12 cellular contexts compared by ENCODE assay signal in the genomic region with DNA sequence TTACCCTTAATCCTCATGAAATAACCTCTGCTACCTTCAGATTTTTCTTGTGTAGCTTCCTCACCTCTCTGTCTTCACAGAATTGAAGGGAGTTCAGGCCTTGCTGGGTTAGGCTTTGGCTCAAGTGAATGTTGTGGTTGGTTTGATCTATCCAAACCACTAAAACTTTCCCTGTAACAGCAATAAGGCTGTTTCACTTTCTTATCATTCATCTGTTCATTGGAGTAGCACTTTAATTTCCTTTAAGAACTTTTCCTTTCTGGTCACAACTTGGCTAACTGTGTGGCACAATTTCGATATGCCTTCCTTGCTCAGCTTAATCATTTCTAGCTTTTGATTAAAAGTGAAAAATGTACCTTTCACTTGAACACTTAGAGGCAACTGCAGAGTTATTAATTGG.
DNase-seq lines count a peak whose midpoint lies in the region; ATAC-seq, FAIRE-seq and TF ChIP-seq lines count a peak whose summit lies in the region.
"Had no signal": no experiment of that assay in that cellular context is flagged by ENCODE, and none has a peak within 500 bp of the region (broad histone marks: within the 10 kb centered on the region; RNA-seq: fewer than 3 reads in every experiment).

No MANE protein-coding gene starts in this region.

- no peak for TF ChIP-seq CTCF in type B pancreatic cell (conservative IDR thresholded peaks at IDR 0.05)

- intact Hi-C loops in activated naive CD4-positive, alpha-beta T cell treated with anti-CD3 and anti-CD28 coated beads for 36 hours (cut with micrococcal nuclease): loop anchor here (1.0 to 2.0 kb wide), 5 partner anchors 8 to 433 kb away; no protein-coding TSS in a partner anchor

- H3K9me3 Mint-ChIP-seq in activated naive CD4-positive, alpha-beta T cell treated with anti-CD3 and anti-CD28 coated beads for 36 hours: no peaks in the 10 kb centered on the region
- no peaks in the 10 kb centered on the region for H3K9me3 Mint-ChIP-seq in activated T-helper 17 cell treated with anti-CD3 and anti-CD28 coated beads, Interleukin-2, amount 50 U/mL, for 72 hours
- no peaks in the 10 kb centered on the region for H3K9me3 Mint-ChIP-seq in stimulated activated effector memory CD8-positive, alpha-beta T cell treated with anti-CD3 and anti-CD28 coated beads, Interleukin-12 subunit alpha, Interleukin-12 subunit beta, amount 100 ng/mL, for 72 hours
- H3K9me3 Mint-ChIP-seq in type B pancreatic cell: no peaks in the 10 kb centered on the region

- H3K4me1 Mint-ChIP-seq in activated naive CD4-positive, alpha-beta T cell treated with anti-CD3 and anti-CD28 coated beads for 36 hours (ENCODE audit: low read depth): peaks cover 33% of the 10 kb centered on the region
- H3K4me1 Mint-ChIP-seq in activated T-helper 17 cell treated with anti-CD3 and anti-CD28 coated beads, Interleukin-2, amount 50 U/mL, for 72 hours: no peaks in the 10 kb centered on the region
- peaks cover 11% of the 10 kb centered on the region for H3K4me1 Mint-ChIP-seq in stimulated activated effector memory CD8-positive, alpha-beta T cell treated with anti-CD3 and anti-CD28 coated beads, Interleukin-12 subunit alpha, Interleukin-12 subunit beta, amount 100 ng/mL, for 72 hours
- peaks cover 3% of the 10 kb centered on the region for H3K4me1 Mint-ChIP-seq in type B pancreatic cell (ENCODE audit: unreplicated experiment)

- no peaks in the 10 kb centered on the region for H3K27me3 Mint-ChIP-seq in activated naive CD4-positive, alpha-beta T cell treated with anti-CD3 and anti-CD28 coated beads for 36 hours (ENCODE audit: low read depth)
- no peaks in the 10 kb centered on the region for H3K27me3 Mint-ChIP-seq in activated T-helper 17 cell treated with anti-CD3 and anti-CD28 coated beads, Interleukin-2, amount 50 U/mL, for 72 hours
- H3K27me3 Mint-ChIP-seq in type B pancreatic cell: no peaks in the 10 kb centered on the region
- H3K27me3 Mint-ChIP-seq: progenitor cell of endocrine pancreas had no signal

- H3K27ac Mint-ChIP-seq in activated naive CD4-positive, alpha-beta T cell treated with anti-CD3 and anti-CD28 coated beads for 36 hours: peak overlapping the region; percentile 77
- no peak overlapping the region for H3K27ac Mint-ChIP-seq in activated T-helper 17 cell treated with anti-CD3 and anti-CD28 coated beads, Interleukin-2, amount 50 U/mL, for 72 hours
- peak overlapping the region; percentile 56 for H3K27ac Mint-ChIP-seq in stimulated activated effector memory CD8-positive, alpha-beta T cell treated with anti-CD3 and anti-CD28 coated beads, Interleukin-12 subunit alpha, Interleukin-12 subunit beta, amount 100 ng/mL, for 72 hours
- H3K27ac Mint-ChIP-seq in type B pancreatic cell: no peak overlapping the region
- H3K27ac Mint-ChIP-seq: progenitor cell of endocrine pancreas had no signal

- FAIRE-seq in urothelium cell line (lab: Jason Lieb, UNC): no peak

- no peak for DNase-seq in activated naive CD4-positive, alpha-beta T cell treated with anti-CD3 and anti-CD28 coated beads for 36 hours
- no peak for DNase-seq in activated naive CD4-positive, alpha-beta T cell treated with Interleukin-2 at 50 U/mL for 16 hours
- no peak for DNase-seq in stimulated activated effector memory CD8-positive, alpha-beta T cell treated with anti-CD3 and anti-CD28 coated beads, Interleukin-12 subunit alpha, Interleukin-12 subunit beta, amount 100 ng/mL, for 72 hours (ENCODE audit: low spot score in 2 of 2)
- no peak for DNase-seq in urothelium cell line (ENCODE audit: low spot score)
- DNase-seq in type B pancreatic cell (ENCODE audit: extremely low spot score, unreplicated experiment): no peak
- DNase-seq in NCI-H2081 (lab: John Stamatoyannopoulos, UW): no peak
- DNase-seq: cortex of kidney, Karpas-422, NCI-H510A treated with DMSO at 0.1 percent for 48 hours had no signal

- H3K36me3 Mint-ChIP-seq in activated naive CD4-positive, alpha-beta T cell treated with anti-CD3 and anti-CD28 coated beads for 36 hours (ENCODE audit: low read depth): peaks cover 22% of the 10 kb centered on the region
- H3K36me3 Mint-ChIP-seq in activated T-helper 17 cell treated with anti-CD3 and anti-CD28 coated beads, Interleukin-2, amount 50 U/mL, for 72 hours (ENCODE audit: low read depth): peaks cover 58% of the 10 kb centered on the region
- peaks cover 33% of the 10 kb centered on the region for H3K36me3 Mint-ChIP-seq in stimulated activated effector memory CD8-positive, alpha-beta T cell treated with anti-CD3 and anti-CD28 coated beads, Interleukin-12 subunit alpha, Interleukin-12 subunit beta, amount 100 ng/mL, for 72 hours
- H3K36me3 Mint-ChIP-seq in type B pancreatic cell: peaks cover 43% of the 10 kb centered on the region

- H3K4me3 Mint-ChIP-seq in activated naive CD4-positive, alpha-beta T cell treated with anti-CD3 and anti-CD28 coated beads for 36 hours: no peak overlapping the region
- peak overlapping the region; percentile 7 for H3K4me3 Mint-ChIP-seq in activated T-helper 17 cell treated with anti-CD3 and anti-CD28 coated beads, Interleukin-2, amount 50 U/mL, for 72 hours
- H3K4me3 Mint-ChIP-seq in stimulated activated effector memory CD8-positive, alpha-beta T cell treated with anti-CD3 and anti-CD28 coated beads, Interleukin-12 subunit alpha, Interleukin-12 subunit beta, amount 100 ng/mL, for 72 hours: no peak overlapping the region
- no peak overlapping the region for H3K4me3 Mint-ChIP-seq in type B pancreatic cell

- ATAC-seq in HG02885 (IDR thresholded peaks at IDR 0.05; ENCODE audit: poor library complexity, unreplicated experiment): peak; percentile 56
- peak; percentile 83 for ATAC-seq in activated T-helper 17 cell treated with anti-CD3 and anti-CD28 coated beads, Interleukin-2, amount 50 U/mL, for 72 hours (replicated peaks)
- peak; percentile 65 for ATAC-seq in stimulated activated effector memory CD8-positive, alpha-beta T cell treated with anti-CD3 and anti-CD28 coated beads, Interleukin-12 subunit alpha, Interleukin-12 subunit beta, amount 100 ng/mL, for 72 hours

- CTCF ChIA-PET in activated naive CD4-positive, alpha-beta T cell treated with anti-CD3 and anti-CD28 coated beads for 36 hours (lab: Charles Lee): interaction anchor here (0.6 to 1.0 kb wide), 2 partner anchors 20 to 145 kb away, joined by 3 to 5 read pairs; no protein-coding TSS in a partner anchor

Comparison
In these comparisons a context has a peak if more than half of its experiments do, and no peak if none do; other contexts are left out.
1. H3K27ac Mint-ChIP-seq: peak in activated naive CD4-positive, alpha-beta T cell treated with anti-CD3 and anti-CD28 coated beads for 36 hours (single experiment) and stimulated activated effector memory CD8-positive, alpha-beta T cell treated with anti-CD3 and anti-CD28 coated beads, Interleukin-12 subunit alpha, Interleukin-12 subunit beta, amount 100 ng/mL, for 72 hours (single experiment); none in activated T-helper 17 cell treated with anti-CD3 and anti-CD28 coated beads, Interleukin-2, amount 50 U/mL, for 72 hours (single experiment) and type B pancreatic cell (single experiment).
2. Peak in every context shown above with its lines, with median percentiles within 50 percentile points of each other: ATAC-seq.